In genomic region chr17:82496529-82497434, GRCh38 we compare ENCODE assay signal across 8 cellular contexts. TPM values are rescaled to one million over a fixed set of nuclear protein-coding genes. Genes with fewer than 3 reads are reported as not detected.
DNase-seq lines count a peak whose midpoint lies in the region; ATAC-seq and TF ChIP-seq lines count a peak whose summit lies in the region.

No MANE protein-coding gene starts in this region.

- no peak overlapping the region for H3T11ph ChIP-seq in H9 (ENCODE audit: low read length)

- no peak overlapping the region for H3K56ac ChIP-seq in H9 (ENCODE audit: insufficient read length, low read depth, low read length)

- no peaks in the 10 kb centered on the region for H3K79me1 ChIP-seq in H9 (ENCODE audit: insufficient read depth, low read depth, low read length, poor library complexity, severe bottlenecking)

- no peak overlapping the region for H3K27ac Mint-ChIP-seq in H9
- peak overlapping the region in 1 of 2 donors; percentile 68 for H3K27ac Mint-ChIP-seq in activated naive CD4-positive, alpha-beta T cell treated with anti-CD3 and anti-CD28 coated beads, Interleukin-2, amount 50 U/mL, for 72 hours

- no peak overlapping the region; the same call in 1 of the 2 replicates for H2BK15ac ChIP-seq in H9 (ENCODE audit: low read depth, low read length)

- no peak for TF ChIP-seq CTCF in H9 (conservative IDR thresholded peaks at IDR 0.05)

- H3K9me3 ChIP-seq in H9 (ENCODE audit: control insufficient read depth, low read depth, low read length): no peaks in the 10 kb centered on the region

- H3K27me3 Mint-ChIP-seq in H9 (ENCODE audit: low read depth): peaks cover 44% of the 10 kb centered on the region

- no peak overlapping the region for H2BK120ac ChIP-seq in H9 (ENCODE audit: low read depth, low read length, poor library complexity, severe bottlenecking)

- peaks cover 10 to 23% of the 10 kb centered on the region in 2 experiments for H3K4me1 Mint-ChIP-seq in H9

- H3K4ac ChIP-seq in H9 (ENCODE audit: low read depth, low read length): no peak overlapping the region

- no peak overlapping the region for H4K5ac ChIP-seq in H9 (ENCODE audit: insufficient read length, low read depth, low read length)

- H3K23ac ChIP-seq in H9 (ENCODE audit: insufficient read length, low read depth, low read length): no peak overlapping the region

- H3K14ac ChIP-seq in H9 (ENCODE audit: insufficient read depth, low read length): no peak overlapping the region

- peaks cover 0 to 2% of the 10 kb centered on the region in 2 experiments; a peak in 1 of 5 replicates for H3K9me3 Mint-ChIP-seq in H9
- H3K9me3 Mint-ChIP-seq in activated naive CD4-positive, alpha-beta T cell treated with anti-CD3 and anti-CD28 coated beads, Interleukin-2, amount 50 U/mL, for 72 hours: no peaks in the 10 kb centered on the region

- H4K91ac ChIP-seq in H9 (ENCODE audit: insufficient read length, low read depth, low read length): no peak overlapping the region

- WGBS in H9 (ENCODE audit: extremely low coverage, insufficient read length, low lambda C conversion rate): no CpG with 5 or more reads among the region's 83 CpGs

- DNase-seq in ELF-1 (ENCODE audit: low read depth, low spot score) (peak; percentile 90), H9 (peak; percentile 97), NAMALWA (ENCODE audit: low spot score) (peak; percentile 90), glomerular visceral epithelial cell (ENCODE audit: extremely low spot score) (peak; percentile 90), occipital lobe (lab: John Stamatoyannopoulos, UW) (peak; percentile 87), superior temporal gyrus (ENCODE audit: extremely low spot score) (peak; percentile 96)
- peak; percentile 91 to 95 for DNase-seq in activated naive CD4-positive, alpha-beta T cell treated with anti-CD3 and anti-CD28 coated beads, Interleukin-2, amount 50 U/mL, for 72 hours (ENCODE audit: low spot score in 2 of 2)

- H3K36me3 Mint-ChIP-seq in H9 (ENCODE audit: insufficient read depth in 1 of 3, low read depth in 3 of 3): no peaks in the 10 kb centered on the region; a peak in 1 of 7 replicates
- no peaks in the 10 kb centered on the region for H3K36me3 Mint-ChIP-seq in activated naive CD4-positive, alpha-beta T cell treated with anti-CD3 and anti-CD28 coated beads, Interleukin-2, amount 50 U/mL, for 72 hours

- H2BK12ac ChIP-seq in H9 (ENCODE audit: insufficient read length, low read depth, low read length): no peak overlapping the region

- H2AK5ac ChIP-seq in H9 (ENCODE audit: insufficient read length, low read length): no peak overlapping the region

- H3K79me2 ChIP-seq in H9 (ENCODE audit: insufficient read depth, low read length): no peaks in the 10 kb centered on the region

- H3K27me3 ChIP-seq in H9 (ENCODE audit: insufficient read depth, low read length): peaks cover 4% of the 10 kb centered on the region; the same call in 1 of the 2 replicates

- H3K4me2 ChIP-seq in H9 (ENCODE audit: insufficient read depth, insufficient read length, low read length): peak overlapping the region; percentile 75

- H4K20me1 ChIP-seq in H9 (ENCODE audit: control insufficient read depth, insufficient read depth, insufficient read length): no peaks in the 10 kb centered on the region

- no peak overlapping the region for H4K8ac ChIP-seq in H9 (replicated peaks; ENCODE audit: insufficient read length, low read depth, low read length)

- H3K4me3 Mint-ChIP-seq in H9: peak overlapping the region; percentile 72 to 75

- no peak overlapping the region for H2AFZ ChIP-seq in H9 (ENCODE audit: low read length)

- peak; percentile 51 for ATAC-seq in SK-N-SH treated with all-trans-retinoic acid at 6 μM for 48 hours
- ATAC-seq in activated naive CD4-positive, alpha-beta T cell treated with anti-CD3 and anti-CD28 coated beads, Interleukin-2, amount 50 U/mL, for 72 hours: peak; percentile 64 to 82

- H3K27ac ChIP-seq in H9 (ENCODE audit: insufficient read length, low read depth, low read length): no peak overlapping the region

- H3K9ac ChIP-seq in H9 (ENCODE audit: extremely low read depth, insufficient read length, low read length): no peak overlapping the region

- no peak overlapping the region for H2BK20ac ChIP-seq in H9 (ENCODE audit: low read depth, low read length, poor library complexity, severe bottlenecking)

- H3K18ac ChIP-seq in H9 (ENCODE audit: insufficient read length, low read depth, low read length): no peak overlapping the region

- H2BK5ac ChIP-seq in H9 (ENCODE audit: insufficient read length, low read length): no peak overlapping the region

- H3K4me1 ChIP-seq in H9 (ENCODE audit: insufficient read depth, low read length): no peaks in the 10 kb centered on the region

- peaks cover 4% of the 10 kb centered on the region for H3K23me2 ChIP-seq in H9 (ENCODE audit: insufficient read length, low read depth, low read length, poor library complexity, severe bottlenecking)

TF ChIP-seq in SK-N-SH treated with all-trans-retinoic acid at 6 μM for 48 hours, 23 proteins besides CTCF, POLR2A, EP300 and RAD21 (continues in another document):
- TF ChIP-seq ESRRG (CRISPR knock-in tag; IDR thresholded peaks at IDR 0.05) (no peak), CSDC2 (CRISPR knock-in tag; IDR thresholded peaks at IDR 0.05) (0 out of 2 replicates have a peak, but pooled peaks have one; percentile 27), ZC3H10 (CRISPR knock-in tag; IDR thresholded peaks at IDR 0.05) (no peak), PPARA (CRISPR knock-in tag; IDR thresholded peaks at IDR 0.05; ENCODE audit: borderline replicate concordance) (no peak), TCF4 (CRISPR knock-in tag; IDR thresholded peaks at IDR 0.05; ENCODE audit: borderline replicate concordance) (no peak), TSHZ2 (CRISPR knock-in tag; IDR thresholded peaks at IDR 0.05) (0 out of 2 replicates have a peak, but pooled peaks have one; percentile 28), PATZ1 (CRISPR knock-in tag; IDR thresholded peaks at IDR 0.05; ENCODE audit: borderline replicate concordance) (no peak), CSRNP3 (CRISPR knock-in tag; IDR thresholded peaks at IDR 0.05) (no peak), RARB (CRISPR knock-in tag; IDR thresholded peaks at IDR 0.05) (no peak), ARNTL (CRISPR knock-in tag; IDR thresholded peaks at IDR 0.05; ENCODE audit: borderline replicate concordance, low read depth) (peak; percentile 81; the same call in 1 of the 2 replicates)

RNA-seq across cellular contexts. Expression of gene FOXK2, which starts 22.8 kb away (rescaled TPM):
- 59.6 and 72.0 TPM in 2 replicates for total RNA-seq in H9 (2021)
- 10 to 100 TPM; 56.2 to 67.4 TPM for total RNA-seq in activated naive CD4-positive, alpha-beta T cell treated with anti-CD3 and anti-CD28 coated beads, Interleukin-2, amount 50 U/mL, for 72 hours
- total RNA-seq in occipital lobe: 41.2 TPM

RNA-seq across cellular contexts. Expression of gene NARF, which starts 38.2 kb away (rescaled TPM):
- total RNA-seq in H9 (2021) (124 and 129 TPM in 2 replicates), occipital lobe (38.1 TPM)
- total RNA-seq in activated naive CD4-positive, alpha-beta T cell treated with anti-CD3 and anti-CD28 coated beads, Interleukin-2, amount 50 U/mL, for 72 hours: 100 to 1,000 TPM; 159 TPM

RNA-seq across cellular contexts. Expression of gene CYBC1, which starts 46.2 kb away (rescaled TPM):
- total RNA-seq in H9 (2021): 80.4 and 81.7 TPM in 2 replicates
- total RNA-seq in activated naive CD4-positive, alpha-beta T cell treated with anti-CD3 and anti-CD28 coated beads, Interleukin-2, amount 50 U/mL, for 72 hours: 100 to 1,000 TPM; 205 to 401 TPM
- total RNA-seq in occipital lobe: 22.9 TPM
